Comparison of ENCODE assay signal across 22 cellular contexts in the genomic region with DNA sequence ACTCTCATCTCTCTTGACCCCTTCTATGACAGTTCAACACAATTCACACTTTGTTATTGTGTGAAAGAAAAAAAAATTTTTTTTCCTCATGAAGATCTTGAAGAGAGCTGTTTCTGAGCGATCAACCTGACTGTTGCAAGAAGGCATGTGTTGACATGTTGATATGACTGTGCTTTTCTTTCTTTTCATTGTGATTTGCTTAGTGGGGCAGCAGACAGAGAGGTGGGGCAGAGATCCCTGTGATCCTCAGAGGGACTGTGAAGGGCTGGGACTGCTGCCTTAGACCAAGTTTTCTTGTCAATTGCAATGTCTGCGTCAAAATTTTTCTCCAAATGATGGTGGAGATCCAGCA.
DNase-seq lines count a peak whose midpoint lies in the region; ATAC-seq, FAIRE-seq and TF ChIP-seq lines count a peak whose summit lies in the region.
"Had no signal": no experiment of that assay in that cellular context is flagged by ENCODE, and none has a peak within 500 bp of the region (broad histone marks: within the 10 kb centered on the region; RNA-seq: fewer than 3 reads in every experiment).

No MANE protein-coding gene starts in this region.

- peaks cover 21% of the 10 kb centered on the region for H3K9me3 ChIP-seq in K562 (replicated peaks; ENCODE audit: control insufficient read depth, insufficient read depth, low read depth, low read length)
- H3K9me3 ChIP-seq in smooth muscle cell (replicated peaks; ENCODE audit: low read depth) = no peaks in the 10 kb centered on the region
- H3K9me3 ChIP-seq in trophoblast cell (ENCODE audit: insufficient read depth, low read depth, low read length) = peaks cover 10% of the 10 kb centered on the region

- H4K8ac ChIP-seq in trophoblast cell (ENCODE audit: low read depth, low read length) = no peak overlapping the region

- in situ Hi-C loops in K562 (cut with MboI) = no loop called here

- no peak overlapping the region for H3K23ac ChIP-seq in trophoblast cell (ENCODE audit: low read length)

- no peak overlapping the region for H4K91ac ChIP-seq in trophoblast cell (ENCODE audit: low read depth, low read length)

- no peak overlapping the region for H2AK5ac ChIP-seq in trophoblast cell (ENCODE audit: low read length)

- no peak overlapping the region for H2BK12ac ChIP-seq in trophoblast cell (ENCODE audit: low read length)

- H3K4me1 ChIP-seq in K562 (replicated peaks in 1 of 2; ENCODE audit: control insufficient read depth in 2 of 2, insufficient read depth in 2 of 2, low read length in 2 of 2) (peaks cover 3 to 17% of the 10 kb centered on the region in 2 experiments; a peak in 4 of 5 replicates), smooth muscle cell (ENCODE audit: low read depth) (no peaks in the 10 kb centered on the region), trophoblast cell (ENCODE audit: control insufficient read depth in 1 of 2, insufficient read depth in 2 of 2, low read length in 2 of 2) (no peaks in the 10 kb centered on the region)

- no peak overlapping the region for H2AFZ ChIP-seq in K562 (ENCODE audit: low read depth, low read length)
- H2AFZ ChIP-seq in smooth muscle cell (ENCODE audit: low read depth) = no peak overlapping the region
- no peak overlapping the region for H2AFZ ChIP-seq in trophoblast cell (ENCODE audit: insufficient read depth, low read length, poor library complexity)

- TF ChIP-seq CTCF in RWPE1 (conservative IDR thresholded peaks at IDR 0.05; ENCODE audit: low read depth) = no peak
- no peak for TF ChIP-seq CTCF in K562 (IDR thresholded peaks at IDR 0.05 in 2 of 3, conservative IDR thresholded peaks at IDR 0.05 in 1 of 3; ENCODE audit: insufficient read depth in 2 of 3, low read depth in 1 of 3, low read length in 3 of 3)
- no peak for TF ChIP-seq CTCF in epithelial cell of esophagus (IDR thresholded peaks at IDR 0.05; ENCODE audit: insufficient read depth, low read depth, low read length, missing control alignments)
- no peak for TF ChIP-seq CTCF in smooth muscle cell (IDR thresholded peaks at IDR 0.05; ENCODE audit: borderline replicate concordance, insufficient read depth, poor library complexity, severe bottlenecking)

- no peaks in the 10 kb centered on the region for H3K36me3 ChIP-seq in K562 (ENCODE audit: control insufficient read depth, insufficient read depth, low read length)
- no peaks in the 10 kb centered on the region for H3K36me3 ChIP-seq in smooth muscle cell (ENCODE audit: low read depth)
- no peaks in the 10 kb centered on the region for H3K36me3 ChIP-seq in trophoblast cell (ENCODE audit: control insufficient read depth in 1 of 2, insufficient read depth in 2 of 2, low read length in 2 of 2)

- no peak overlapping the region for H3K9ac ChIP-seq in K562 (ENCODE audit: insufficient read depth in 1 of 2, low read depth in 2 of 2, low read length in 2 of 2)
- H3K9ac ChIP-seq in smooth muscle cell (ENCODE audit: low read depth) = no peak overlapping the region
- H3K9ac ChIP-seq in trophoblast cell (ENCODE audit: low read length) = no peak overlapping the region

- CTCF ChIA-PET in RWPE1 (lab: Yijun Ruan, JAX) = interaction anchor here (0.8 to 1.1 kb wide), 2 partner anchors 97 to 217 kb away, joined by 3 to 4 read pairs; no protein-coding TSS in a partner anchor
- CTCF ChIA-PET in K562 (lab: Yijun Ruan, JAX; ENCODE audit: low intra/inter-chr PET ratio) = no interaction called here

- POLR2A ChIA-PET in RWPE1 (lab: Yijun Ruan, JAX; ENCODE audit: low non-redundant PET) (no interaction called here), K562 (lab: Yijun Ruan, JAX) (interaction anchor here (2.4 kb wide), 1 partner anchor 10 kb away, joined by 13 read pairs; no protein-coding TSS in a partner anchor)

- no peak overlapping the region for H2BK5ac ChIP-seq in trophoblast cell (ENCODE audit: low read depth, low read length, poor library complexity)

- peaks cover 10% of the 10 kb centered on the region for H3F3A ChIP-seq in smooth muscle cell (ENCODE audit: low read depth)

- no TSS peak for BruUV-seq in K562 (replicated peaks; lab: Mats Ljungman, UMichigan)

- intact Hi-C loops in K562 (cut with micrococcal nuclease) = no loop called here

- no peaks in the 10 kb centered on the region for H3K79me2 ChIP-seq in K562 (ENCODE audit: control insufficient read depth, insufficient read depth, low read length)
- H3K79me2 ChIP-seq in smooth muscle cell (ENCODE audit: low read depth) = no peaks in the 10 kb centered on the region
- H3K79me2 ChIP-seq in trophoblast cell (ENCODE audit: control insufficient read depth, insufficient read depth, low read length, poor library complexity) = no peaks in the 10 kb centered on the region

- DNase-seq in RWPE1 (ENCODE audit: low spot score) (peak; percentile 68), K562 (ENCODE audit: extremely low read depth in 1 of 4, low spot score in 3 of 4) (no peak), epithelial cell of esophagus (ENCODE audit: low read depth) (peak; percentile 87), smooth muscle cell (lab: John Stamatoyannopoulos, UW; ENCODE audit: unreplicated experiment) (no peak), RCC 7860 (ENCODE audit: low spot score) (no peak), trophoblast cell (no peak), HCEC 1CT (no peak)
- no peak for DNase-seq in stimulated activated CD4-positive, alpha-beta T cell treated with anti-CD3 and anti-CD28 coated beads, Interleukin-2, amount 100 ng/mL, for 48 hours
- DNase-seq: Caco-2; CD8-positive, alpha-beta T cell; Karpas-422; NCI-H1092 treated with DMSO at 0.1 percent for 48 hours; NCI-H1436; NCI-H187; NCI-H2081 treated with DMSO at 0.1 percent for 48 hours; NCI-H524; NCI-H748 treated with DMSO at 0.1 percent for 48 hours; SHP77 had no signal

- H3K27ac ChIP-seq in RWPE1 (peak overlapping the region; percentile 75), K562 (ENCODE audit: extremely low read depth, low read depth, low read length) (no peak overlapping the region), smooth muscle cell (ENCODE audit: low read depth) (peak overlapping the region; percentile 48), trophoblast cell (ENCODE audit: low read depth, low read length) (no peak overlapping the region)
- H3K27ac ChIP-seq: C4-2B had no signal

- H4K20me1 ChIP-seq in K562 (replicated peaks; ENCODE audit: control insufficient read depth, insufficient read depth, low read length) (no peaks in the 10 kb centered on the region), smooth muscle cell (ENCODE audit: low read depth) (no peaks in the 10 kb centered on the region)

- TF ChIP-seq RAD21 in K562 (CRISPR knock-in tag; conservative IDR thresholded peaks at IDR 0.05 in 1 of 2, IDR thresholded peaks at IDR 0.05 in 1 of 2) = no peak

- TF ChIP-seq POLR2A in K562 (conservative IDR thresholded peaks at IDR 0.05) = no peak

- no peak for TF ChIP-seq EP300 in K562 (IDR thresholded peaks at IDR 0.05; ENCODE audit: low read length)

- H3K4me2 ChIP-seq in K562 (ENCODE audit: insufficient read depth, low read length) (no peak overlapping the region), smooth muscle cell (no peak overlapping the region), trophoblast cell (ENCODE audit: low read length) (no peak overlapping the region)

- H3K4me3 ChIP-seq in K562 (no peak overlapping the region), epithelial cell of esophagus (ENCODE audit: low read length) (peak overlapping the region; percentile 20), smooth muscle cell (no peak overlapping the region), trophoblast cell (ENCODE audit: low read depth, low read length) (no peak overlapping the region)
- H3K4me3 ChIP-seq: GM12878 had no signal

- no peak overlapping the region for H2BK120ac ChIP-seq in trophoblast cell (ENCODE audit: insufficient read depth, low read length, poor library complexity)

- WGBS in K562 (ENCODE audit: insufficient coverage, low coverage, missing lambda C conversion rate) = 28% methylated on average over 2 of the region's 2 CpGs
- 94% methylated on average over 2 of the region's 2 CpGs for WGBS in smooth muscle cell (ENCODE audit: low lambda C conversion rate)
- no CpG with 5 or more reads among the region's 2 CpGs for WGBS in trophoblast cell (ENCODE audit: extremely low coverage, insufficient coverage, insufficient read length)

- no peak overlapping the region for H4K12ac ChIP-seq in trophoblast cell (ENCODE audit: low read depth, low read length)

- no peak for FAIRE-seq in K562 (lab: Jason Lieb, UNC)
- no peak for FAIRE-seq in RCC 7860 (lab: Jason Lieb, UNC)
- FAIRE-seq: G401.6, GM12878 had no signal

- H3K79me1 ChIP-seq in trophoblast cell (ENCODE audit: low read length) = no peaks in the 10 kb centered on the region

- H3K18ac ChIP-seq in trophoblast cell (ENCODE audit: low read length) = no peak overlapping the region

- no peak overlapping the region for H3K14ac ChIP-seq in trophoblast cell (ENCODE audit: low read length)

- H3K4ac ChIP-seq in trophoblast cell (ENCODE audit: low read depth, low read length) = no peak overlapping the region

- no peak for ATAC-seq in K562
- ATAC-seq: CD8-positive, alpha-beta T cell; GM12878; PC-3 had no signal

- H3K27me3 ChIP-seq in K562 (ENCODE audit: control insufficient read depth in 2 of 2, insufficient read depth in 2 of 2, low read length in 2 of 2) = no peaks in the 10 kb centered on the region
- no peaks in the 10 kb centered on the region for H3K27me3 ChIP-seq in smooth muscle cell (ENCODE audit: low read depth)
- no peaks in the 10 kb centered on the region for H3K27me3 ChIP-seq in trophoblast cell (ENCODE audit: insufficient read depth, low read length)

- no peaks in the 10 kb centered on the region for H3K9me1 ChIP-seq in K562 (ENCODE audit: control insufficient read depth, insufficient read depth, low read length)

TF ChIP-seq in K562, 482 proteins besides CTCF, POLR2A, EP300 and RAD21:
- TF ChIP-seq MCM5 (IDR thresholded peaks at IDR 0.05; ENCODE audit: low read depth) (no peak), KDM5B (IDR thresholded peaks at IDR 0.05; ENCODE audit: insufficient replicate concordance, low read depth, low read length) (peak; percentile 15), SMARCC2 (IDR thresholded peaks at IDR 0.05; ENCODE audit: low read depth) (no peak)

Comparison
In these comparisons a context has a peak if more than half of its experiments do, and no peak if none do; other contexts are left out.
1. DNase-seq: peak in RWPE1 (single experiment) and epithelial cell of esophagus (single experiment); none in K562 (0 of 4), smooth muscle cell (single experiment), RCC 7860 (single experiment), trophoblast cell (0 of 2), HCEC 1CT (single experiment) and stimulated activated CD4-positive, alpha-beta T cell treated with anti-CD3 and anti-CD28 coated beads, Interleukin-2, amount 100 ng/mL, for 48 hours (0 of 2).
2. H3K27ac ChIP-seq: peak in RWPE1 (single experiment) and smooth muscle cell (single experiment); none in K562 (single experiment) and trophoblast cell (single experiment).